ENCODE assay signal across 8 cellular contexts in the genomic region with DNA sequence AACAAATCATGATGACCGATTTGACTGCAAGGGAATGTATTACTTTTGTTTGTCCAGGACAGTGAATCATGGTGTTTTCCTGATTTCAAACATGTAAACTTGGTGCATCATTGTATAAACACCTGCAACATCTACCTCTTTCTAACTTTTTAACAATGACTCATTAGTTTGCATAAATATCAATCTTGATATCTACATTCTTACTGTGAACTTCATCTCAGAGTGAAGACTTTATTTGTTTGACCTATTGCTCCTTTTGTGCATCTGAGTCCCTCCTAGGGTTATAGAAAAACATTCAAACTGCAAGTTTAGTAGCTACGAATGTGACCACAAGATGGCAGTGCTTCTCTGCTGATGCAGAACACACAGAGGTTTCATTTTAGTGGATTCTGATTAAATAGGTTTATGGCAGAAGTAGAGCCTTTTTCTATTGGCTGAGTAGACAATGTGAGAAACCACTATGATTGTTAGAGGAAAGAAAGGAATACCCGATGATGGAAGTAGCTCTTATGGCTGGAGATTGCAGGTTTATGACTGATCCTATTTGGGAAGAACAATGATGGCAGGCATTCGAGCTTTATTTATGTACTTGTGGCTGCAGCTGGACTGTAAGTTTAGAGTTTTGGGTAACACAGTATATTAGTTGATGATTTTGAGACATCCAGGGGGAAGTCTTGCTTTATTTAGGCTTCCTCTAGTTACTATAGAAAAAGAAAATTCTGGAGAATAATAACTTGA.
DNase-seq lines count a peak whose midpoint lies in the region; ATAC-seq and TF ChIP-seq lines count a peak whose summit lies in the region.

No MANE protein-coding gene starts in this region.

- ATAC-seq in activated T-cell treated with anti-CD3 and anti-CD28 coated beads, Interleukin-2, amount 50 U/mL, for 4 hours: peak; percentile 66 to 67
- no peak for ATAC-seq in GM21619 (IDR thresholded peaks at IDR 0.05; ENCODE audit: unreplicated experiment)
- ATAC-seq in GM18519 (IDR thresholded peaks at IDR 0.05; ENCODE audit: low FRiP score, unreplicated experiment): no peak

- no peaks in the 10 kb centered on the region for H3K9me3 ChIP-seq in H9 (ENCODE audit: control insufficient read depth, low read depth, low read length)

- H3K4me3 Mint-ChIP-seq in H9: no peak overlapping the region
- H3K4me3 Mint-ChIP-seq in activated T-cell treated with anti-CD3 and anti-CD28 coated beads, Interleukin-2, amount 50 U/mL, for 4 hours: peak overlapping the region; percentile 70

- H2BK20ac ChIP-seq in H9 (ENCODE audit: low read depth, low read length, poor library complexity, severe bottlenecking): no peak overlapping the region

- H3K27me3 ChIP-seq in H9 (ENCODE audit: insufficient read depth, low read length): no peaks in the 10 kb centered on the region

- H3K56ac ChIP-seq in H9 (ENCODE audit: insufficient read length, low read depth, low read length): no peak overlapping the region

- no peak overlapping the region for H4K91ac ChIP-seq in H9 (ENCODE audit: insufficient read length, low read depth, low read length)

- DNase-seq in EH (ENCODE audit: low read depth): peak; percentile 10
- DNase-seq in H9: no peak
- peak; percentile 40 for DNase-seq in NCI-H748 (lab: John Stamatoyannopoulos, UW; ENCODE audit: unreplicated experiment)
- peak; percentile 50 for DNase-seq in activated T-cell treated with anti-CD3 and anti-CD28 coated beads, Interleukin-2, amount 50 U/mL, for 4 hours
- peak; percentile 52 for DNase-seq in fibroblast of mammary gland (ENCODE audit: low read depth)
- DNase-seq in non-pigmented ciliary epithelial cell (ENCODE audit: low read depth): peak; percentile 17

- H3K23me2 ChIP-seq in H9 (ENCODE audit: insufficient read length, low read depth, low read length, poor library complexity, severe bottlenecking): no peaks in the 10 kb centered on the region

- no peaks in the 10 kb centered on the region for H3K9me3 Mint-ChIP-seq in H9
- no peaks in the 10 kb centered on the region for H3K9me3 Mint-ChIP-seq in activated T-cell treated with anti-CD3 and anti-CD28 coated beads, Interleukin-2, amount 50 U/mL, for 4 hours

- H3K4me2 ChIP-seq in H9 (ENCODE audit: insufficient read depth, insufficient read length, low read length): no peak overlapping the region

- no peak overlapping the region for H2BK120ac ChIP-seq in H9 (ENCODE audit: low read depth, low read length, poor library complexity, severe bottlenecking)

- no peak overlapping the region for H2BK15ac ChIP-seq in H9 (ENCODE audit: low read depth, low read length)

- no peak overlapping the region for H3K14ac ChIP-seq in H9 (ENCODE audit: insufficient read depth, low read length)

- H2AFZ ChIP-seq in H9 (ENCODE audit: low read length): no peak overlapping the region

- H2BK5ac ChIP-seq in H9 (ENCODE audit: insufficient read length, low read length): no peak overlapping the region

- H2AK5ac ChIP-seq in H9 (ENCODE audit: insufficient read length, low read length): no peak overlapping the region

- H3K4me1 Mint-ChIP-seq in H9: peaks cover 3% of the 10 kb centered on the region in 2 experiments; a peak in 3 of 4 replicates
- H3K4me1 Mint-ChIP-seq in activated T-cell treated with anti-CD3 and anti-CD28 coated beads, Interleukin-2, amount 50 U/mL, for 4 hours (ENCODE audit: low read depth): peaks cover 62% of the 10 kb centered on the region

- no peak overlapping the region for H3K27ac ChIP-seq in H9 (ENCODE audit: insufficient read length, low read depth, low read length)

- WGBS in H9 (ENCODE audit: extremely low coverage, insufficient read length, low lambda C conversion rate): no CpG with 5 or more reads among the region's 4 CpGs

- H3K4me3 ChIP-seq in fibroblast of mammary gland (ENCODE audit: control insufficient read depth, low read depth, low read length): no peak overlapping the region

- no peak overlapping the region for H3K27ac Mint-ChIP-seq in H9

- no peak overlapping the region for H3K18ac ChIP-seq in H9 (ENCODE audit: insufficient read length, low read depth, low read length)

- no peak overlapping the region for H3K9ac ChIP-seq in H9 (ENCODE audit: extremely low read depth, insufficient read length, low read length)

- H3K27me3 Mint-ChIP-seq in H9 (ENCODE audit: low read depth): peaks cover 3% of the 10 kb centered on the region
- no peaks in the 10 kb centered on the region for H3K27me3 Mint-ChIP-seq in activated T-cell treated with anti-CD3 and anti-CD28 coated beads, Interleukin-2, amount 50 U/mL, for 4 hours (ENCODE audit: low read depth)

- no peak overlapping the region for H3K4ac ChIP-seq in H9 (ENCODE audit: low read depth, low read length)

- H3T11ph ChIP-seq in H9 (ENCODE audit: low read length): no peak overlapping the region

- no peak overlapping the region for H2BK12ac ChIP-seq in H9 (ENCODE audit: insufficient read length, low read depth, low read length)

- H3K79me2 ChIP-seq in H9 (ENCODE audit: insufficient read depth, low read length): no peaks in the 10 kb centered on the region

- H4K8ac ChIP-seq in H9 (replicated peaks; ENCODE audit: insufficient read length, low read depth, low read length): no peak overlapping the region

- no peaks in the 10 kb centered on the region for H4K20me1 ChIP-seq in H9 (ENCODE audit: control insufficient read depth, insufficient read depth, insufficient read length)

- no peaks in the 10 kb centered on the region; the same call in 1 of the 2 replicates for H3K4me1 ChIP-seq in H9 (ENCODE audit: insufficient read depth, low read length)

- H4K5ac ChIP-seq in H9 (ENCODE audit: insufficient read length, low read depth, low read length): no peak overlapping the region

- TF ChIP-seq CTCF in H9 (conservative IDR thresholded peaks at IDR 0.05): peak; percentile 86
- TF ChIP-seq CTCF in fibroblast of mammary gland (conservative IDR thresholded peaks at IDR 0.05; ENCODE audit: control insufficient read depth, insufficient read depth, low read depth, low read length): peak; percentile 83

- no peak overlapping the region for H3K23ac ChIP-seq in H9 (ENCODE audit: insufficient read length, low read depth, low read length)

- no peaks in the 10 kb centered on the region for H3K79me1 ChIP-seq in H9 (ENCODE audit: insufficient read depth, low read depth, low read length, poor library complexity, severe bottlenecking)

- H3K36me3 Mint-ChIP-seq in H9 (ENCODE audit: insufficient read depth in 1 of 3, low read depth in 3 of 3): no peaks in the 10 kb centered on the region
- no peaks in the 10 kb centered on the region for H3K36me3 Mint-ChIP-seq in activated T-cell treated with anti-CD3 and anti-CD28 coated beads, Interleukin-2, amount 50 U/mL, for 4 hours (ENCODE audit: insufficient read depth)

Comparison
In these comparisons a context has a peak if more than half of its experiments do, and no peak if none do; other contexts are left out.
1. ATAC-seq: peak in activated T-cell treated with anti-CD3 and anti-CD28 coated beads, Interleukin-2, amount 50 U/mL, for 4 hours (2 of 2); none in GM21619 (single experiment) and GM18519 (single experiment).